In the genomic region with DNA sequence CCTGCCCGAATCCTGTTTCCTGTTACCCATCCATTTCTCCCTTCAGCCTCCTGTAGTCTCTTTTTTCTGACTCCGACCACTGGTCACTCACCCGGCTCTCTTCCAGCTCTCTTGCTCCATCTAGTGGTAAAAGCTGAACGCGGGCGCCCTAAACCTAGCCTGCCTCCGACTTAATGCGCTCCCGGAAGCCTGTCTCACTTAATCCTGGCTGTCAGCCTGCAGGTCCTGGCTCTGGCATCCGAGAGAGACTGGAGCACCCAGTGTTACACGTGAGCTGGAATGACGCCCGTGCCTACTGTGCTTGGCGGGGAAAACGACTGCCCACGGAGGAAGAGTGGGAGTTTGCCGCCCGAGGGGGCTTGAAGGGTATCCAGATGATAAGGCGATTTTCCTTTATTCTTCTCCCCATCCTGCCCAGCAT, we compare ENCODE assay signal across 8 cellular contexts. TPM values are rescaled to one million over a fixed set of nuclear protein-coding genes. Genes with fewer than 3 reads are reported as not detected.
DNase-seq lines count a peak whose midpoint lies in the region; ATAC-seq and TF ChIP-seq lines count a peak whose summit lies in the region.

No MANE protein-coding gene starts in this region.

- H3K9ac ChIP-seq in HUES48 (ENCODE audit: low read depth, low read length) (no peak overlapping the region), OCI-LY3 (ENCODE audit: low read length) (no peak overlapping the region)

- no peak overlapping the region for H3K4me2 ChIP-seq in OCI-LY3 (ENCODE audit: low read length)

- peaks cover 50% of the 10 kb centered on the region for H3K36me3 ChIP-seq in HUES48 (ENCODE audit: control insufficient read depth, insufficient read depth, low read length)
- peaks cover 43% of the 10 kb centered on the region for H3K36me3 ChIP-seq in OCI-LY3 (replicated peaks; ENCODE audit: low read depth, low read length)
- H3K36me3 ChIP-seq in esophagus squamous epithelium: peaks cover 0 to 69% (median 13%) of the 10 kb centered on the region in 3 donors
- H3K36me3 ChIP-seq in stomach: peaks cover 23 to 73% (median 60%) of the 10 kb centered on the region in 4 donors

- H2AFZ ChIP-seq in OCI-LY3 (ENCODE audit: low read depth, low read length): no peak overlapping the region

- no peaks in the 10 kb centered on the region for H3K9me3 Mint-ChIP-seq in natural killer cell treated with Interleukin-12 subunit alpha and Interleukin-12 subunit beta and Interleukin-15 and Interleukin-18, amount 100 ng/mL, for 72 hours

- H3K4me3 ChIP-seq in HUES48 (ENCODE audit: low read depth, low read length) (no peak overlapping the region), OCI-LY3 (ENCODE audit: low read length) (no peak overlapping the region), esophagus squamous epithelium (no peak overlapping the region), stomach (no peak overlapping the region)

- H3K27ac ChIP-seq in HUES48 (ENCODE audit: low read depth, low read length) (peak overlapping the region; percentile 52), OCI-LY3 (ENCODE audit: low read length) (no peak overlapping the region), esophagus squamous epithelium (peak overlapping the region in 3 of 4 donors; percentile 33 to 49 (median 39)), stomach (peak overlapping the region in 4 of 5 donors; percentile 41 to 77 (median 46))

- no peak overlapping the region for H3K4me3 Mint-ChIP-seq in natural killer cell treated with Interleukin-12 subunit alpha and Interleukin-12 subunit beta and Interleukin-15 and Interleukin-18, amount 100 ng/mL, for 72 hours

- no peak for TF ChIP-seq EP300 in stomach (IDR thresholded peaks at IDR 0.05)

- peak; percentile 52 for DNase-seq in DMS79 treated with DMSO at 0.1 percent for 48 hours (lab: John Stamatoyannopoulos, UW)
- DNase-seq in activated T-cell treated with anti-CD3 and anti-CD28 coated beads for 4 hours: peak; percentile 53
- peak; percentile 18 for DNase-seq in esophagus squamous epithelium (lab: John Stamatoyannopoulos, UW)
- peak; percentile 83 for DNase-seq in natural killer cell treated with Interleukin-12 subunit alpha and Interleukin-12 subunit beta and Interleukin-15 and Interleukin-18, amount 100 ng/mL, for 72 hours (ENCODE audit: low spot score)
- peak; percentile 97 for DNase-seq in stomach

- H3K36me3 Mint-ChIP-seq in natural killer cell treated with Interleukin-12 subunit alpha and Interleukin-12 subunit beta and Interleukin-15 and Interleukin-18, amount 100 ng/mL, for 72 hours: peaks cover 10% of the 10 kb centered on the region

- H3K79me2 ChIP-seq in OCI-LY3 (ENCODE audit: low read length): no peaks in the 10 kb centered on the region

- H3K9me3 ChIP-seq in HUES48 (ENCODE audit: control insufficient read depth, insufficient read depth, low read length): no peaks in the 10 kb centered on the region
- H3K9me3 ChIP-seq in OCI-LY3 (ENCODE audit: insufficient read depth, low read length): no peaks in the 10 kb centered on the region
- H3K9me3 ChIP-seq in esophagus squamous epithelium: no peaks in the 10 kb centered on the region
- H3K9me3 ChIP-seq in stomach: no peaks in the 10 kb centered on the region

- 5 to 6% methylated on average over 11 to 13 of the region's 19 CpGs for WGBS in esophagus squamous epithelium, 2 donors
- 8 to 19% (median 14%) methylated on average over 19 of the region's 19 CpGs for WGBS in stomach, 5 donors

- TF ChIP-seq CTCF in OCI-LY3 (IDR thresholded peaks at IDR 0.05; ENCODE audit: low read depth, low read length) (peak; percentile 85), esophagus squamous epithelium (IDR thresholded peaks at IDR 0.05) (peak; percentile 87 to 97 (median 94)), stomach (IDR thresholded peaks at IDR 0.05) (peak in 5 of 7 experiments; percentile 81 to 98 (median 93))

- H3K27me3 Mint-ChIP-seq in natural killer cell treated with Interleukin-12 subunit alpha and Interleukin-12 subunit beta and Interleukin-15 and Interleukin-18, amount 100 ng/mL, for 72 hours: no peaks in the 10 kb centered on the region

- H3K27ac Mint-ChIP-seq in natural killer cell treated with Interleukin-12 subunit alpha and Interleukin-12 subunit beta and Interleukin-15 and Interleukin-18, amount 100 ng/mL, for 72 hours: peak overlapping the region in 1 of 2 donors; percentile 6

- H3K4me1 ChIP-seq in HUES48 (ENCODE audit: control insufficient read depth, insufficient read depth, low read length) (0 out of 2 replicates have a peak, but pooled peaks cover 3% of the 10 kb centered on the region), OCI-LY3 (ENCODE audit: low read length) (no peaks in the 10 kb centered on the region), esophagus squamous epithelium (peaks cover 3 to 21% (median 9%) of the 10 kb centered on the region in 3 donors), stomach (peaks cover 13 to 20% (median 17%) of the 10 kb centered on the region in 4 donors)

- no peak for TF ChIP-seq POLR2A in esophagus squamous epithelium (IDR thresholded peaks at IDR 0.05)
- no peak for TF ChIP-seq POLR2A in stomach (IDR thresholded peaks at IDR 0.05)

- H3K27me3 ChIP-seq in HUES48 (ENCODE audit: control insufficient read depth, insufficient read depth, low read length): no peaks in the 10 kb centered on the region
- H3K27me3 ChIP-seq in OCI-LY3 (ENCODE audit: low read depth, low read length): no peaks in the 10 kb centered on the region
- H3K27me3 ChIP-seq in esophagus squamous epithelium: no peaks in the 10 kb centered on the region
- H3K27me3 ChIP-seq in stomach: no peaks in the 10 kb centered on the region

- ATAC-seq in GM21526 (IDR thresholded peaks at IDR 0.05; ENCODE audit: low FRiP score, unreplicated experiment): peak; percentile 90
- peak; percentile 84 to 90 for ATAC-seq in natural killer cell treated with Interleukin-12 subunit alpha and Interleukin-12 subunit beta and Interleukin-15 and Interleukin-18, amount 100 ng/mL, for 72 hours

- intact Hi-C loops in esophagus squamous epithelium (cut with DNase I): loop anchor here (5.0 kb wide), 1 partner anchor 67 kb away; no protein-coding TSS in a partner anchor
- intact Hi-C loops in stomach (cut with DNase I; ENCODE audit: low total_unique reads): loop anchor here (5.0 kb wide), 1 partner anchor 72 kb away; no protein-coding TSS in a partner anchor

- peaks cover 6 to 8% of the 10 kb centered on the region in 2 donors for H3K4me1 Mint-ChIP-seq in natural killer cell treated with Interleukin-12 subunit alpha and Interleukin-12 subunit beta and Interleukin-15 and Interleukin-18, amount 100 ng/mL, for 72 hours (ENCODE audit: low read depth in 2 of 2)

- H4K20me1 ChIP-seq in OCI-LY3 (ENCODE audit: insufficient read depth, low read length): no peaks in the 10 kb centered on the region

RNA-seq across cellular contexts. Expression of a gene that starts 10.3 kb away (rescaled TPM):
- total RNA-seq in esophagus squamous epithelium (10 to 100 TPM; 50.3 to 88.1 (median 69.9) TPM), stomach (100 to 1,000 TPM in 4 of 5 donors, 10 to 100 TPM in 1; 88.9 to 339 (median 120) TPM)
- total RNA-seq in natural killer cell treated with Interleukin-12 subunit alpha and Interleukin-12 subunit beta and Interleukin-15 and Interleukin-18, amount 100 ng/mL, for 72 hours: 100 to 1,000 TPM; 101 to 117 TPM
- polyA plus RNA-seq in stomach: 10 to 100 TPM; 40.8 to 71.5 (median 68.2) TPM

RNA-seq across cellular contexts. Expression of a gene that starts 18.4 kb away (rescaled TPM):
- total RNA-seq in esophagus squamous epithelium (1 to 10 TPM in 1 of 4 donors, under 1 TPM in 2, not detected in 1; 0.31 to 2.7 (median 0.57) TPM), stomach (10 to 100 TPM in 2 of 5 donors, 1 to 10 TPM in 1, not detected in 2; 1.5 to 39.3 (median 11.1) TPM)
- 1 to 10 TPM; 1.6 to 6.2 TPM for total RNA-seq in natural killer cell treated with Interleukin-12 subunit alpha and Interleukin-12 subunit beta and Interleukin-15 and Interleukin-18, amount 100 ng/mL, for 72 hours
- 1 to 10 TPM in 1 of 3 donors, under 1 TPM in 1, not detected in 1; 0.31 to 1.0 TPM for polyA plus RNA-seq in stomach

RNA-seq across cellular contexts. Expression of a gene that starts 22.8 kb away (rescaled TPM):
- 100 to 1,000 TPM in 3 of 4 donors, 10 to 100 TPM in 1; 60.6 to 163 (median 133) TPM for total RNA-seq in esophagus squamous epithelium
- 100 to 1,000 TPM; 188 to 277 TPM for total RNA-seq in natural killer cell treated with Interleukin-12 subunit alpha and Interleukin-12 subunit beta and Interleukin-15 and Interleukin-18, amount 100 ng/mL, for 72 hours
- total RNA-seq in stomach: 100 to 1,000 TPM in 3 of 5 donors, 10 to 100 TPM in 2; 36.8 to 200 (median 150) TPM
- 100 to 1,000 TPM in 1 of 3 donors, 10 to 100 TPM in 2; 77.9 to 126 (median 78.4) TPM for polyA plus RNA-seq in stomach

RNA-seq across cellular contexts. Expression of a gene that starts 23.1 kb away (rescaled TPM):
- 10 to 100 TPM; 13.9 to 46.7 (median 27.9) TPM for total RNA-seq in esophagus squamous epithelium
- total RNA-seq in natural killer cell treated with Interleukin-12 subunit alpha and Interleukin-12 subunit beta and Interleukin-15 and Interleukin-18, amount 100 ng/mL, for 72 hours: 10 to 100 TPM in 1 of 2 donors, 1 to 10 TPM in 1; 9.3 to 28.8 TPM
- total RNA-seq in stomach: 10 to 100 TPM in 1 of 5 donors, 1 to 10 TPM in 3, under 1 TPM in 1; 0.45 to 53.1 (median 3.8) TPM
- 10 to 100 TPM in 1 of 3 donors, 1 to 10 TPM in 2; 5.5 to 10.6 (median 7.3) TPM for polyA plus RNA-seq in stomach

RNA-seq across cellular contexts. Expression of a gene that starts 31.9 kb away (rescaled TPM):
- total RNA-seq in esophagus squamous epithelium: 100 to 1,000 TPM; 296 to 475 (median 347) TPM
- total RNA-seq in natural killer cell treated with Interleukin-12 subunit alpha and Interleukin-12 subunit beta and Interleukin-15 and Interleukin-18, amount 100 ng/mL, for 72 hours: 100 to 1,000 TPM; 419 to 616 TPM
- total RNA-seq in stomach: 100 to 1,000 TPM in 3 of 5 donors, 10 to 100 TPM in 2; 43.7 to 232 (median 149) TPM
- 100 to 1,000 TPM; 455 to 710 (median 659) TPM for polyA plus RNA-seq in stomach

Comparison
In these comparisons a context has a peak if more than half of its experiments do, and no peak if none do; other contexts are left out.
1. DNase-seq: peak in every context shown above with its lines; median percentile 97 in stomach; 83 in natural killer cell treated with Interleukin-12 subunit alpha and Interleukin-12 subunit beta and Interleukin-15 and Interleukin-18, amount 100 ng/mL, for 72 hours; 53 in activated T-cell treated with anti-CD3 and anti-CD28 coated beads for 4 hours; 52 in DMS79 treated with DMSO at 0.1 percent for 48 hours; 18 in esophagus squamous epithelium.